1 cellular context compared by ENCODE assay signal in the genomic region with DNA sequence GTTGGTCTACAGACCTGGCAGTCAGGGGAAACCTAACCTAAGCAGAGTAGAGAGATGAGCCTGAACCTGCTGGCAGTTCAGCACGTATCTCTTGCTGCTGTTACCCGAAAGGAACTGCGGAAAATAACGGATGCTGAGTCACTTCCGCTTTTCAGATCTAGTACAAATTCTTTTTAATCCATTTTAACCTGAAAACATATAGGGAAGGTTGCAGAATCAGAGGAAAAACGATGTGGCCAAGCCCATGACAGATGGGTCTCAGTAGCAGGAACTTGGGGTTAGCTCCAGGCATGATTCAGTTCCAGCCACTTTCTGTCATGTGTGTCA.
TF ChIP-seq lines count a peak whose summit lies in the region.

No MANE protein-coding gene starts in this region.

TF ChIP-seq in H1, 55 proteins besides CTCF, POLR2A, EP300 and RAD21 (continued from another document):
- TF ChIP-seq, protein P1, sequence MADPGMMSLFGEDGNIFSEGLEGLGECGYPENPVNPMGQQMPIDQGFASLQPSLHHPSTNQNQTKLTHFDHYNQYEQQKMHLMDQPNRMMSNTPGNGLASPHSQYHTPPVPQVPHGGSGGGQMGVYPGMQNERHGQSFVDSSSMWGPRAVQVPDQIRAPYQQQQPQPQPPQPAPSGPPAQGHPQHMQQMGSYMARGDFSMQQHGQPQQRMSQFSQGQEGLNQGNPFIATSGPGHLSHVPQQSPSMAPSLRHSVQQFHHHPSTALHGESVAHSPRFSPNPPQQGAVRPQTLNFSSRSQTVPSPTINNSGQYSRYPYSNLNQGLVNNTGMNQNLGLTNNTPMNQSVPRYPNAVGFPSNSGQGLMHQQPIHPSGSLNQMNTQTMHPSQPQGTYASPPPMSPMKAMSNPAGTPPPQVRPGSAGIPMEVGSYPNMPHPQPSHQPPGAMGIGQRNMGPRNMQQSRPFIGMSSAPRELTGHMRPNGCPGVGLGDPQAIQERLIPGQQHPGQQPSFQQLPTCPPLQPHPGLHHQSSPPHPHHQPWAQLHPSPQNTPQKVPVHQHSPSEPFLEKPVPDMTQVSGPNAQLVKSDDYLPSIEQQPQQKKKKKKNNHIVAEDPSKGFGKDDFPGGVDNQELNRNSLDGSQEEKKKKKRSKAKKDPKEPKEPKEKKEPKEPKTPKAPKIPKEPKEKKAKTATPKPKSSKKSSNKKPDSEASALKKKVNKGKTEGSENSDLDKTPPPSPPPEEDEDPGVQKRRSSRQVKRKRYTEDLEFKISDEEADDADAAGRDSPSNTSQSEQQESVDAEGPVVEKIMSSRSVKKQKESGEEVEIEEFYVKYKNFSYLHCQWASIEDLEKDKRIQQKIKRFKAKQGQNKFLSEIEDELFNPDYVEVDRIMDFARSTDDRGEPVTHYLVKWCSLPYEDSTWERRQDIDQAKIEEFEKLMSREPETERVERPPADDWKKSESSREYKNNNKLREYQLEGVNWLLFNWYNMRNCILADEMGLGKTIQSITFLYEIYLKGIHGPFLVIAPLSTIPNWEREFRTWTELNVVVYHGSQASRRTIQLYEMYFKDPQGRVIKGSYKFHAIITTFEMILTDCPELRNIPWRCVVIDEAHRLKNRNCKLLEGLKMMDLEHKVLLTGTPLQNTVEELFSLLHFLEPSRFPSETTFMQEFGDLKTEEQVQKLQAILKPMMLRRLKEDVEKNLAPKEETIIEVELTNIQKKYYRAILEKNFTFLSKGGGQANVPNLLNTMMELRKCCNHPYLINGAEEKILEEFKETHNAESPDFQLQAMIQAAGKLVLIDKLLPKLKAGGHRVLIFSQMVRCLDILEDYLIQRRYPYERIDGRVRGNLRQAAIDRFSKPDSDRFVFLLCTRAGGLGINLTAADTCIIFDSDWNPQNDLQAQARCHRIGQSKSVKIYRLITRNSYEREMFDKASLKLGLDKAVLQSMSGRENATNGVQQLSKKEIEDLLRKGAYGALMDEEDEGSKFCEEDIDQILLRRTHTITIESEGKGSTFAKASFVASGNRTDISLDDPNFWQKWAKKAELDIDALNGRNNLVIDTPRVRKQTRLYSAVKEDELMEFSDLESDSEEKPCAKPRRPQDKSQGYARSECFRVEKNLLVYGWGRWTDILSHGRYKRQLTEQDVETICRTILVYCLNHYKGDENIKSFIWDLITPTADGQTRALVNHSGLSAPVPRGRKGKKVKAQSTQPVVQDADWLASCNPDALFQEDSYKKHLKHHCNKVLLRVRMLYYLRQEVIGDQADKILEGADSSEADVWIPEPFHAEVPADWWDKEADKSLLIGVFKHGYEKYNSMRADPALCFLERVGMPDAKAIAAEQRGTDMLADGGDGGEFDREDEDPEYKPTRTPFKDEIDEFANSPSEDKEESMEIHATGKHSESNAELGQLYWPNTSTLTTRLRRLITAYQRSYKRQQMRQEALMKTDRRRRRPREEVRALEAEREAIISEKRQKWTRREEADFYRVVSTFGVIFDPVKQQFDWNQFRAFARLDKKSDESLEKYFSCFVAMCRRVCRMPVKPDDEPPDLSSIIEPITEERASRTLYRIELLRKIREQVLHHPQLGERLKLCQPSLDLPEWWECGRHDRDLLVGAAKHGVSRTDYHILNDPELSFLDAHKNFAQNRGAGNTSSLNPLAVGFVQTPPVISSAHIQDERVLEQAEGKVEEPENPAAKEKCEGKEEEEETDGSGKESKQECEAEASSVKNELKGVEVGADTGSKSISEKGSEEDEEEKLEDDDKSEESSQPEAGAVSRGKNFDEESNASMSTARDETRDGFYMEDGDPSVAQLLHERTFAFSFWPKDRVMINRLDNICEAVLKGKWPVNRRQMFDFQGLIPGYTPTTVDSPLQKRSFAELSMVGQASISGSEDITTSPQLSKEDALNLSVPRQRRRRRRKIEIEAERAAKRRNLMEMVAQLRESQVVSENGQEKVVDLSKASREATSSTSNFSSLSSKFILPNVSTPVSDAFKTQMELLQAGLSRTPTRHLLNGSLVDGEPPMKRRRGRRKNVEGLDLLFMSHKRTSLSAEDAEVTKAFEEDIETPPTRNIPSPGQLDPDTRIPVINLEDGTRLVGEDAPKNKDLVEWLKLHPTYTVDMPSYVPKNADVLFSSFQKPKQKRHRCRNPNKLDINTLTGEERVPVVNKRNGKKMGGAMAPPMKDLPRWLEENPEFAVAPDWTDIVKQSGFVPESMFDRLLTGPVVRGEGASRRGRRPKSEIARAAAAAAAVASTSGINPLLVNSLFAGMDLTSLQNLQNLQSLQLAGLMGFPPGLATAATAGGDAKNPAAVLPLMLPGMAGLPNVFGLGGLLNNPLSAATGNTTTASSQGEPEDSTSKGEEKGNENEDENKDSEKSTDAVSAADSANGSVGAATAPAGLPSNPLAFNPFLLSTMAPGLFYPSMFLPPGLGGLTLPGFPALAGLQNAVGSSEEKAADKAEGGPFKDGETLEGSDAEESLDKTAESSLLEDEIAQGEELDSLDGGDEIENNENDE (IDR thresholded peaks at IDR 0.05; ENCODE audit: insufficient replicate concordance, low read length) = no peak
- TF ChIP-seq ASH2L (IDR thresholded peaks at IDR 0.05; ENCODE audit: low read length) = no peak
- no peak for TF ChIP-seq TAF7 (optimal IDR thresholded peaks at IDR 0.05; ENCODE audit: borderline replicate concordance, low read depth, low read length)
- TF ChIP-seq SIX5 (IDR thresholded peaks at IDR 0.05; ENCODE audit: low read depth, low read length) = no peak
- no peak for TF ChIP-seq TCF12 (IDR thresholded peaks at IDR 0.05; ENCODE audit: low read depth, low read length)
- TF ChIP-seq BCL11A (IDR thresholded peaks at IDR 0.05; ENCODE audit: low read depth in 2 of 2, low read length in 2 of 2) = no peak
- TF ChIP-seq SUZ12 (IDR thresholded peaks at IDR 0.05; ENCODE audit: low read length) = no peak
- TF ChIP-seq TAF1 (IDR thresholded peaks at IDR 0.05; ENCODE audit: low read depth, low read length) = no peak
- TF ChIP-seq POU5F1 (IDR thresholded peaks at IDR 0.05; ENCODE audit: low read depth, low read length) = no peak
- TF ChIP-seq ZNF274 (IDR thresholded peaks at IDR 0.05; ENCODE audit: borderline replicate concordance, extremely low read depth, low read length) = no peak
- TF ChIP-seq, protein P2, sequence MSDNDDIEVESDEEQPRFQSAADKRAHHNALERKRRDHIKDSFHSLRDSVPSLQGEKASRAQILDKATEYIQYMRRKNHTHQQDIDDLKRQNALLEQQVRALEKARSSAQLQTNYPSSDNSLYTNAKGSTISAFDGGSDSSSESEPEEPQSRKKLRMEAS (IDR thresholded peaks at IDR 0.05) = no peak
- TF ChIP-seq YY1 (IDR thresholded peaks at IDR 0.05; ENCODE audit: low read depth, low read length) = no peak
- TF ChIP-seq RNF2 (IDR thresholded peaks at IDR 0.05; ENCODE audit: borderline replicate concordance, low read depth, low read length, missing control alignments, poor library complexity, severe bottlenecking) = no peak
- no peak for TF ChIP-seq CTBP2 (IDR thresholded peaks at IDR 0.05; ENCODE audit: borderline replicate concordance, insufficient read depth, insufficient read length, low read length)
- TF ChIP-seq HDAC2 (IDR thresholded peaks at IDR 0.05; ENCODE audit: borderline replicate concordance in 1 of 2, low read depth in 2 of 2, low read length in 2 of 2) = no peak
- no peak for TF ChIP-seq HDAC6 (IDR thresholded peaks at IDR 0.05; ENCODE audit: low read depth, low read length)
